ENCODE assay signal across 1 cellular context in genomic region chr2:173858297-173858731, GRCh38.
TF ChIP-seq lines count a peak whose summit lies in the region.

No MANE protein-coding gene starts in this region.

TF ChIP-seq in K562, 482 proteins besides CTCF, POLR2A, EP300 and RAD21 (continued from another document):
- TF ChIP-seq, protein P1, sequence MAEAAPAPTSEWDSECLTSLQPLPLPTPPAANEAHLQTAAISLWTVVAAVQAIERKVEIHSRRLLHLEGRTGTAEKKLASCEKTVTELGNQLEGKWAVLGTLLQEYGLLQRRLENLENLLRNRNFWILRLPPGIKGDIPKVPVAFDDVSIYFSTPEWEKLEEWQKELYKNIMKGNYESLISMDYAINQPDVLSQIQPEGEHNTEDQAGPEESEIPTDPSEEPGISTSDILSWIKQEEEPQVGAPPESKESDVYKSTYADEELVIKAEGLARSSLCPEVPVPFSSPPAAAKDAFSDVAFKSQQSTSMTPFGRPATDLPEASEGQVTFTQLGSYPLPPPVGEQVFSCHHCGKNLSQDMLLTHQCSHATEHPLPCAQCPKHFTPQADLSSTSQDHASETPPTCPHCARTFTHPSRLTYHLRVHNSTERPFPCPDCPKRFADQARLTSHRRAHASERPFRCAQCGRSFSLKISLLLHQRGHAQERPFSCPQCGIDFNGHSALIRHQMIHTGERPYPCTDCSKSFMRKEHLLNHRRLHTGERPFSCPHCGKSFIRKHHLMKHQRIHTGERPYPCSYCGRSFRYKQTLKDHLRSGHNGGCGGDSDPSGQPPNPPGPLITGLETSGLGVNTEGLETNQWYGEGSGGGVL (CRISPR knock-in tag; IDR thresholded peaks at IDR 0.05), result no peak
- TF ChIP-seq ZNF766 (CRISPR knock-in tag; conservative IDR thresholded peaks at IDR 0.05) (no peak), NUFIP1 (IDR thresholded peaks at IDR 0.05; ENCODE audit: partially characterized antibody) (no peak), YY1 (IDR thresholded peaks at IDR 0.05; ENCODE audit: borderline replicate concordance in 1 of 3, control insufficient read depth in 1 of 3, extremely low read depth in 1 of 3, insufficient read depth in 3 of 3, insufficient read length in 1 of 3, insufficient replicate concordance in 2 of 3, low read depth in 1 of 3, low read length in 2 of 3) (no peak), PCBP1 (IDR thresholded peaks at IDR 0.05; ENCODE audit: low read depth, low read length, poor library complexity, severe bottlenecking) (no peak), TRIM24 (IDR thresholded peaks at IDR 0.05) (no peak), JUN (IDR thresholded peaks at IDR 0.05; ENCODE audit: borderline replicate concordance, low read depth, low read length) (no peak), JUN (CRISPR knock-in tag; IDR thresholded peaks at IDR 0.05; ENCODE audit: borderline replicate concordance) (no peak), ARID1B (IDR thresholded peaks at IDR 0.05) (no peak), ARNT (IDR thresholded peaks at IDR 0.05) (no peak)
